In the genomic region with DNA sequence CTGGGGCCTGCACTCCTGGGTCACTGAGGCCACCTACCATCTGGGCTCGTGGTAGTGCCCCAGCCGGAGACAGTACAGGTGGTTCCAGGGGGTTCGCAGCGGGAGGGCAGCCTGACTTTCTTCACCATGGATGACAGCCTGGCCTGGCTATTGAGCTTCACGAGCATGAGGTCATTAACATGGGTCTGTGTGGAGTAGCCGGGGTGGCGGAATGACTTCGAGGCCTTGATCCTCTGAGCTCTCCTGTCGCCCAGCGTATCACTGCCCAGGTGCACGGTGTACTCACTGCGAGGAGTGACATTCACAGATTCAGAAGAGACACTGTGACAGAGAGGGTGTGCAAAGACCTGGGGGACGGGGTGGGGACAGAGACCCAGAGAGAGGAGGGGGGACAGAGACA, we compare ENCODE assay signal across 25 cellular contexts. TPM values are rescaled to one million over a fixed set of nuclear protein-coding genes. Genes with fewer than 3 reads are reported as not detected.
DNase-seq lines count a peak whose midpoint lies in the region; ATAC-seq, FAIRE-seq and TF ChIP-seq lines count a peak whose summit lies in the region.
"Had no signal": no experiment of that assay in that cellular context is flagged by ENCODE, and none has a peak within 500 bp of the region (broad histone marks: within the 10 kb centered on the region; RNA-seq: fewer than 3 reads in every experiment).

No MANE protein-coding gene starts in this region.

- TF ChIP-seq RAD21 in HepG2 (CRISPR knock-in tag; IDR thresholded peaks at IDR 0.05) = no peak

- no peak overlapping the region for H3K4me2 ChIP-seq in HepG2 (ENCODE audit: low read depth, low read length)
- H3K4me2 ChIP-seq: BLaER1 had no signal

- H3K27ac ChIP-seq in HepG2 (ENCODE audit: extremely low read length, insufficient read depth, low read length) (no peak overlapping the region), right lobe of liver (no peak overlapping the region), endodermal cell (ENCODE audit: low read depth, low read length) (no peak overlapping the region)
- H3K27ac ChIP-seq: BLaER1, GM23248 had no signal

- H3K27ac Mint-ChIP-seq in endodermal cell (no peak overlapping the region), nephron progenitor cell (no peak overlapping the region)
- H3K27ac Mint-ChIP-seq: CD14-positive monocyte; CD4-positive, alpha-beta memory T cell; IgD-negative memory B cell had no signal

- H3K4me1 ChIP-seq in HepG2 (ENCODE audit: insufficient read depth, low read length) (no peaks in the 10 kb centered on the region), right lobe of liver (no peaks in the 10 kb centered on the region), endodermal cell (ENCODE audit: control insufficient read depth, insufficient read depth, low read length) (no peaks in the 10 kb centered on the region)
- H3K4me1 ChIP-seq: BLaER1 had no signal

- DNase-seq in HepG2 (ENCODE audit: low spot score) (no peak), right lobe of liver (no peak), endodermal cell (peak; percentile 59), nephron progenitor cell (peak; percentile 20), D721Med (ENCODE audit: insufficient read length, low spot score) (no peak), Right ventricle myocardium superior (no peak), HCEC 1CT (no peak), HuH-7.5 (ENCODE audit: low spot score) (no peak)
- DNase-seq: 8988T; CD4-positive, alpha-beta memory T cell; DMS 273 treated with DMSO at 0.1 percent for 48 hours; DMS79; GDM1; GM23248; KBM-7 had no signal

- FAIRE-seq in HepG2 (lab: Jason Lieb, UNC) (no peak), D721Med (lab: Jason Lieb, UNC) (no peak)
- FAIRE-seq: GM12892, GM18507 had no signal

- POLR2A ChIA-PET in HepG2 (lab: Yijun Ruan, JAX) = no interaction called here

- H2AFZ ChIP-seq in HepG2 (ENCODE audit: low read length) = no peak overlapping the region
- H2AFZ ChIP-seq: GM23248 had no signal

- ATAC-seq in HepG2 = peak; percentile 53
- no peak for ATAC-seq in right lobe of liver
- no peak for ATAC-seq in Right ventricle myocardium superior (ENCODE audit: poor library complexity)

- intact Hi-C loops in HepG2 (cut with micrococcal nuclease; ENCODE audit: unreplicated experiment) = no loop called here
- intact Hi-C loops in right lobe of liver (cut with DNase I) = no loop called here
- intact Hi-C loops in Right ventricle myocardium superior (cut with DNase I) = no loop called here

- TF ChIP-seq POLR2A in HepG2 (IDR thresholded peaks at IDR 0.05; ENCODE audit: insufficient read depth in 1 of 2, low read depth in 2 of 2, low read length in 2 of 2) (no peak), right lobe of liver (IDR thresholded peaks at IDR 0.05) (no peak)

- H3K27me3 ChIP-seq in HepG2 (ENCODE audit: control insufficient read depth in 1 of 2, insufficient read depth in 2 of 2, low read length in 2 of 2) (no peaks in the 10 kb centered on the region; a peak in 1 of 5 replicates), right lobe of liver (no peaks in the 10 kb centered on the region), endodermal cell (ENCODE audit: control insufficient read depth, insufficient read depth, low read length, poor library complexity, severe bottlenecking) (peaks cover 10% of the 10 kb centered on the region)

- no peak for TF ChIP-seq EP300 in HepG2 (IDR thresholded peaks at IDR 0.05; ENCODE audit: low read depth in 2 of 2, low read length in 2 of 2)
- no peak for TF ChIP-seq EP300 in HepG2 (CRISPR knock-in tag; IDR thresholded peaks at IDR 0.05; ENCODE audit: borderline replicate concordance)

- no peaks in the 10 kb centered on the region for H3K4me1 Mint-ChIP-seq in endodermal cell
- H3K4me1 Mint-ChIP-seq in nephron progenitor cell = peaks cover 65% of the 10 kb centered on the region
- H3K4me1 Mint-ChIP-seq: CD14-positive monocyte had no signal

- H3K4me3 ChIP-seq in HepG2 (replicated peaks in 1 of 3; ENCODE audit: insufficient read depth in 1 of 3, low read depth in 2 of 3, low read length in 3 of 3) (no peak overlapping the region), right lobe of liver (no peak overlapping the region), endodermal cell (ENCODE audit: low read length) (no peak overlapping the region)
- H3K4me3 ChIP-seq: BLaER1, GM23248 had no signal

- whole genome bisulfite sequencing in HepG2 (ENCODE audit: low lambda C conversion rate) = 13% methylated on average over 6 of the region's 13 CpGs
- 33% methylated on average over 1 of the region's 13 CpGs for WGBS in right lobe of liver (ENCODE audit: insufficient coverage, low coverage, low lambda C conversion rate, missing lambda C conversion rate)
- 86 to 90% methylated on average over 12 to 13 of the region's 13 CpGs for WGBS in endodermal cell (ENCODE audit: insufficient coverage in 1 of 2, insufficient read length in 1 of 2), 2 experiments

- in situ Hi-C loops in HepG2 (cut with HindIII; ENCODE audit: extremely low pct_ligation_motif_present, low pct_unique_long_range_greater_than_20kb) = no loop called here

- TF ChIP-seq CTCF in HepG2 (CRISPR knock-in tag; IDR thresholded peaks at IDR 0.05) (no peak), right lobe of liver (IDR thresholded peaks at IDR 0.05) (no peak), endodermal cell (conservative IDR thresholded peaks at IDR 0.05) (no peak), nephron progenitor cell (IDR thresholded peaks at IDR 0.05) (no peak), D721Med (IDR thresholded peaks at IDR 0.05; ENCODE audit: insufficient read depth, missing control alignments) (no peak)

- no peaks in the 10 kb centered on the region for H3K36me3 Mint-ChIP-seq in endodermal cell (ENCODE audit: low read depth)
- peaks cover 4% of the 10 kb centered on the region for H3K36me3 Mint-ChIP-seq in nephron progenitor cell (ENCODE audit: low read depth)
- H3K36me3 Mint-ChIP-seq: CD14-positive monocyte; CD4-positive, alpha-beta memory T cell; IgD-negative memory B cell had no signal

- H4K20me1 ChIP-seq in HepG2 (ENCODE audit: insufficient read depth, low read length) = no peaks in the 10 kb centered on the region
- H4K20me1 ChIP-seq: BLaER1 had no signal

- H3K9me3 ChIP-seq in HepG2 (ENCODE audit: low read length) (no peaks in the 10 kb centered on the region), right lobe of liver (no peaks in the 10 kb centered on the region), endodermal cell (ENCODE audit: control insufficient read depth, low read length) (no peaks in the 10 kb centered on the region)
- H3K9me3 ChIP-seq: BLaER1 had no signal

- H3K36me3 ChIP-seq in HepG2 (replicated peaks in 1 of 2; ENCODE audit: control insufficient read depth in 1 of 2, insufficient read depth in 2 of 2, low read length in 2 of 2) (no peaks in the 10 kb centered on the region), right lobe of liver (no peaks in the 10 kb centered on the region), endodermal cell (ENCODE audit: control insufficient read depth, insufficient read depth, low read length) (no peaks in the 10 kb centered on the region)
- H3K36me3 ChIP-seq: BLaER1 had no signal

- CTCF ChIA-PET in HepG2 (lab: Yijun Ruan, JAX; ENCODE audit: low intra/inter-chr PET ratio, low total read pairs) = no interaction called here

- BruUV-seq in HepG2 (replicated peaks; lab: Mats Ljungman, UMichigan) = no TSS peak

- no peak overlapping the region for H3K9ac ChIP-seq in HepG2 (ENCODE audit: insufficient read depth, low read depth, low read length)
- H3K9ac ChIP-seq in endodermal cell (ENCODE audit: extremely low read depth, low read length, poor library complexity, severe bottlenecking) = no peak overlapping the region
- H3K9ac ChIP-seq: BLaER1, GM23248 had no signal

- no peaks in the 10 kb centered on the region for H3K79me2 ChIP-seq in HepG2 (ENCODE audit: insufficient read depth, low read length)

- H3K27me3 Mint-ChIP-seq in endodermal cell (ENCODE audit: insufficient read depth) (peaks cover 52% of the 10 kb centered on the region), nephron progenitor cell (ENCODE audit: low read depth, poor library complexity) (peaks cover 49% of the 10 kb centered on the region)

- H3K9me3 Mint-ChIP-seq in endodermal cell = peaks cover 3% of the 10 kb centered on the region
- H3K9me3 Mint-ChIP-seq in nephron progenitor cell = peaks cover 8% of the 10 kb centered on the region

- H3K4me3 Mint-ChIP-seq in endodermal cell = no peak overlapping the region
- H3K4me3 Mint-ChIP-seq in nephron progenitor cell = no peak overlapping the region
- H3K4me3 Mint-ChIP-seq: CD14-positive monocyte, IgD-negative memory B cell had no signal

RNA-seq across cellular contexts. Expression of gene KLK7, which starts 3.5 kb away (rescaled TPM):
- not detected in 2 replicates for total RNA-seq in HepG2 (2016; rRNA removed; fragmentation: Illumina TruSeq; extraction: Trizol)
- not detected in 2 replicates for total RNA-seq in HepG2 (2016; cell fraction: cytosol; rRNA removed; fragmentation: Illumina TruSeq; extraction: Trizol; ENCODE audit: low read depth)
- not detected in 2 replicates for total RNA-seq in HepG2 (2016; cell fraction: insoluble cytoplasmic fraction; rRNA removed; fragmentation: Illumina TruSeq; extraction: Trizol)
- not detected in 2 replicates for total RNA-seq in HepG2 (2016; cell fraction: membrane; rRNA removed; fragmentation: Illumina TruSeq; extraction: Trizol)
- total RNA-seq in HepG2 (2016; cell fraction: nucleus; rRNA removed; fragmentation: Illumina TruSeq; extraction: Trizol) = not detected in 2 replicates
- not detected in 2 replicates for polyA plus RNA-seq in HepG2 (2011; rRNA removed)
- not detected in 2 replicates for polyA plus RNA-seq in HepG2 (2011; cell fraction: cytosol; rRNA removed)
- not detected in 2 replicates for polyA plus RNA-seq in HepG2 (2011; cell fraction: nucleus; rRNA removed)
- polyA plus RNA-seq in HepG2 (2012) = not detected in 2 replicates
- polyA plus RNA-seq in HepG2 (2016; cell fraction: cytosol; fragmentation: Illumina TruSeq; extraction: Trizol; ENCODE audit: low read depth) = not detected in 2 replicates
- not detected in 2 replicates for polyA plus RNA-seq in HepG2 (2016; cell fraction: insoluble cytoplasmic fraction; fragmentation: Illumina TruSeq; extraction: Trizol; ENCODE audit: low read depth)
- not detected in 2 replicates for polyA plus RNA-seq in HepG2 (2016; cell fraction: membrane; fragmentation: Illumina TruSeq; extraction: Trizol; ENCODE audit: low read depth)
- not detected in 2 replicates for polyA plus RNA-seq in HepG2 (2016; cell fraction: nucleus; fragmentation: Illumina TruSeq; extraction: Trizol; ENCODE audit: insufficient read depth, low read depth)
- polyA minus RNA-seq in HepG2 (2011; rRNA and poly(A)+ RNA removed; ENCODE audit: low replicate concordance) = 0.28 TPM in 1 of 2 replicates, not detected in the other
- not detected in 2 replicates for polyA minus RNA-seq in HepG2 (2011; cell fraction: cytosol; rRNA and poly(A)+ RNA removed)
- polyA minus RNA-seq in HepG2 (2011; cell fraction: nucleus; rRNA and poly(A)+ RNA removed) = not detected in 2 replicates
- total RNA-seq in right lobe of liver = not detected
- total RNA-seq in endodermal cell = not detected
- polyA plus RNA-seq in endodermal cell (2013, experiment 1 of 2) = not detected
- not detected for polyA plus RNA-seq in endodermal cell (2013, experiment 2 of 2)
- not detected for total RNA-seq in Right ventricle myocardium superior
- total RNA-seq: A673; CD4-positive, alpha-beta memory T cell; Daoy; GM23248; HT1080 had no signal
- polyA plus RNA-seq: AG04450; CD14-positive monocyte; CD4-positive, alpha-beta memory T cell; GM23248; IgD-negative memory B cell had no signal

RNA-seq across cellular contexts. Expression of gene KLK6, which starts 10.8 kb away (rescaled TPM):
- total RNA-seq in HepG2 (2016; rRNA removed; fragmentation: Illumina TruSeq; extraction: Trizol) (0.15 TPM in 1 of 2 replicates, not detected in the other), right lobe of liver (not detected), endodermal cell (under 1 TPM; 0.86 to 0.93 TPM), Right ventricle myocardium superior (not detected)
- total RNA-seq in HepG2 (2016; cell fraction: cytosol; rRNA removed; fragmentation: Illumina TruSeq; extraction: Trizol; ENCODE audit: low read depth) = not detected in 2 replicates
- 0.13 TPM in 1 of 2 replicates, not detected in the other for total RNA-seq in HepG2 (2016; cell fraction: insoluble cytoplasmic fraction; rRNA removed; fragmentation: Illumina TruSeq; extraction: Trizol)
- 0.14 TPM in 1 of 2 replicates, not detected in the other for total RNA-seq in HepG2 (2016; cell fraction: membrane; rRNA removed; fragmentation: Illumina TruSeq; extraction: Trizol)
- total RNA-seq in HepG2 (2016; cell fraction: nucleus; rRNA removed; fragmentation: Illumina TruSeq; extraction: Trizol) = not detected in 2 replicates
- polyA plus RNA-seq in HepG2 (2011; rRNA removed) = 1.6 and 1.8 TPM in 2 replicates
- polyA plus RNA-seq in HepG2 (2011; cell fraction: cytosol; rRNA removed) = 1.3 and 1.4 TPM in 2 replicates
- polyA plus RNA-seq in HepG2 (2011; cell fraction: nucleus; rRNA removed) = 0.21 and 0.57 TPM in 2 replicates
- 0.13 and 0.44 TPM in 2 replicates for polyA plus RNA-seq in HepG2 (2012)
- polyA plus RNA-seq in HepG2 (2016; cell fraction: cytosol; fragmentation: Illumina TruSeq; extraction: Trizol; ENCODE audit: low read depth) = 0.14 TPM in 1 of 2 replicates, not detected in the other
- polyA plus RNA-seq in HepG2 (2016; cell fraction: insoluble cytoplasmic fraction; fragmentation: Illumina TruSeq; extraction: Trizol; ENCODE audit: low read depth) = 0.39 TPM in 1 of 2 replicates, not detected in the other
- 0.16 TPM in 1 of 2 replicates, not detected in the other for polyA plus RNA-seq in HepG2 (2016; cell fraction: membrane; fragmentation: Illumina TruSeq; extraction: Trizol; ENCODE audit: low read depth)
- polyA plus RNA-seq in HepG2 (2016; cell fraction: nucleus; fragmentation: Illumina TruSeq; extraction: Trizol; ENCODE audit: insufficient read depth, low read depth) = 0.36 and 0.41 TPM in 2 replicates
- 1.2 TPM in 1 of 2 replicates, not detected in the other for polyA minus RNA-seq in HepG2 (2011; rRNA and poly(A)+ RNA removed; ENCODE audit: low replicate concordance)
- polyA minus RNA-seq in HepG2 (2011; cell fraction: cytosol; rRNA and poly(A)+ RNA removed) = 0.69 TPM in 1 of 2 replicates, not detected in the other
- polyA minus RNA-seq in HepG2 (2011; cell fraction: nucleus; rRNA and poly(A)+ RNA removed) = not detected in 2 replicates
- polyA plus RNA-seq in endodermal cell (2013, experiment 1 of 2) = 1.0 TPM
- 1.1 TPM for polyA plus RNA-seq in endodermal cell (2013, experiment 2 of 2)
- total RNA-seq: A673; CD4-positive, alpha-beta memory T cell; Daoy; GM23248; HT1080 had no signal
- polyA plus RNA-seq: AG04450; CD14-positive monocyte; CD4-positive, alpha-beta memory T cell; GM23248; IgD-negative memory B cell had no signal

RNA-seq across cellular contexts. Expression of gene KLK8, which starts 21.2 kb away (rescaled TPM):
- total RNA-seq in HepG2 (2016; rRNA removed; fragmentation: Illumina TruSeq; extraction: Trizol) (not detected in 2 replicates), right lobe of liver (not detected), endodermal cell (1 to 10 TPM in 1 of 2 donors, not detected in 1; 1.1 TPM), Right ventricle myocardium superior (not detected)
- total RNA-seq in HepG2 (2016; cell fraction: cytosol; rRNA removed; fragmentation: Illumina TruSeq; extraction: Trizol; ENCODE audit: low read depth) = not detected in 2 replicates
- total RNA-seq in HepG2 (2016; cell fraction: insoluble cytoplasmic fraction; rRNA removed; fragmentation: Illumina TruSeq; extraction: Trizol) = not detected in 2 replicates
- total RNA-seq in HepG2 (2016; cell fraction: membrane; rRNA removed; fragmentation: Illumina TruSeq; extraction: Trizol) = not detected in 2 replicates
- not detected in 2 replicates for total RNA-seq in HepG2 (2016; cell fraction: nucleus; rRNA removed; fragmentation: Illumina TruSeq; extraction: Trizol)
- polyA plus RNA-seq in HepG2 (2011; rRNA removed) = not detected in 2 replicates
- polyA plus RNA-seq in HepG2 (2011; cell fraction: cytosol; rRNA removed) = not detected in 2 replicates
- not detected in 2 replicates for polyA plus RNA-seq in HepG2 (2011; cell fraction: nucleus; rRNA removed)
- not detected in 2 replicates for polyA plus RNA-seq in HepG2 (2012)
- polyA plus RNA-seq in HepG2 (2016; cell fraction: cytosol; fragmentation: Illumina TruSeq; extraction: Trizol; ENCODE audit: low read depth) = not detected in 2 replicates
- not detected in 2 replicates for polyA plus RNA-seq in HepG2 (2016; cell fraction: insoluble cytoplasmic fraction; fragmentation: Illumina TruSeq; extraction: Trizol; ENCODE audit: low read depth)
- not detected in 2 replicates for polyA plus RNA-seq in HepG2 (2016; cell fraction: membrane; fragmentation: Illumina TruSeq; extraction: Trizol; ENCODE audit: low read depth)
- polyA plus RNA-seq in HepG2 (2016; cell fraction: nucleus; fragmentation: Illumina TruSeq; extraction: Trizol; ENCODE audit: insufficient read depth, low read depth) = not detected in 2 replicates
- polyA minus RNA-seq in HepG2 (2011; rRNA and poly(A)+ RNA removed; ENCODE audit: low replicate concordance) = not detected in 2 replicates
- not detected in 2 replicates for polyA minus RNA-seq in HepG2 (2011; cell fraction: cytosol; rRNA and poly(A)+ RNA removed)
- polyA minus RNA-seq in HepG2 (2011; cell fraction: nucleus; rRNA and poly(A)+ RNA removed) = not detected in 2 replicates
- 0.64 TPM for polyA plus RNA-seq in endodermal cell (2013, experiment 1 of 2)
- polyA plus RNA-seq in endodermal cell (2013, experiment 2 of 2) = 1.0 TPM
- total RNA-seq: A673; CD4-positive, alpha-beta memory T cell; Daoy; GM23248; HT1080 had no signal
- polyA plus RNA-seq: AG04450; CD14-positive monocyte; CD4-positive, alpha-beta memory T cell; GM23248; IgD-negative memory B cell had no signal

RNA-seq across cellular contexts. Expression of gene KLK5, which starts 27.4 kb away (rescaled TPM):
- total RNA-seq in HepG2 (2016; rRNA removed; fragmentation: Illumina TruSeq; extraction: Trizol) (not detected in 2 replicates), right lobe of liver (not detected), endodermal cell (not detected), Right ventricle myocardium superior (not detected)
- total RNA-seq in HepG2 (2016; cell fraction: cytosol; rRNA removed; fragmentation: Illumina TruSeq; extraction: Trizol; ENCODE audit: low read depth) = not detected in 2 replicates
- not detected in 2 replicates for total RNA-seq in HepG2 (2016; cell fraction: insoluble cytoplasmic fraction; rRNA removed; fragmentation: Illumina TruSeq; extraction: Trizol)
- not detected in 2 replicates for total RNA-seq in HepG2 (2016; cell fraction: membrane; rRNA removed; fragmentation: Illumina TruSeq; extraction: Trizol)
- not detected in 2 replicates for total RNA-seq in HepG2 (2016; cell fraction: nucleus; rRNA removed; fragmentation: Illumina TruSeq; extraction: Trizol)
- polyA plus RNA-seq in HepG2 (2011; rRNA removed) = not detected in 2 replicates
- not detected in 2 replicates for polyA plus RNA-seq in HepG2 (2011; cell fraction: cytosol; rRNA removed)
- polyA plus RNA-seq in HepG2 (2011; cell fraction: nucleus; rRNA removed) = not detected in 2 replicates
- polyA plus RNA-seq in HepG2 (2012) = not detected in 2 replicates
- not detected in 2 replicates for polyA plus RNA-seq in HepG2 (2016; cell fraction: cytosol; fragmentation: Illumina TruSeq; extraction: Trizol; ENCODE audit: low read depth)
- not detected in 2 replicates for polyA plus RNA-seq in HepG2 (2016; cell fraction: insoluble cytoplasmic fraction; fragmentation: Illumina TruSeq; extraction: Trizol; ENCODE audit: low read depth)
- not detected in 2 replicates for polyA plus RNA-seq in HepG2 (2016; cell fraction: membrane; fragmentation: Illumina TruSeq; extraction: Trizol; ENCODE audit: low read depth)
- not detected in 2 replicates for polyA plus RNA-seq in HepG2 (2016; cell fraction: nucleus; fragmentation: Illumina TruSeq; extraction: Trizol; ENCODE audit: insufficient read depth, low read depth)
- 0.23 TPM in 1 of 2 replicates, not detected in the other for polyA minus RNA-seq in HepG2 (2011; rRNA and poly(A)+ RNA removed; ENCODE audit: low replicate concordance)
- not detected in 2 replicates for polyA minus RNA-seq in HepG2 (2011; cell fraction: cytosol; rRNA and poly(A)+ RNA removed)
- not detected in 2 replicates for polyA minus RNA-seq in HepG2 (2011; cell fraction: nucleus; rRNA and poly(A)+ RNA removed)
- polyA plus RNA-seq in endodermal cell (2013, experiment 1 of 2) = not detected
- not detected for polyA plus RNA-seq in endodermal cell (2013, experiment 2 of 2)
- total RNA-seq: A673; CD4-positive, alpha-beta memory T cell; Daoy; GM23248; H7; HT1080 had no signal
- polyA plus RNA-seq: AG04450; CD14-positive monocyte; CD4-positive, alpha-beta memory T cell; GM23248; IgD-negative memory B cell had no signal

RNA-seq across cellular contexts. Expression of gene KLK10, which starts 39.3 kb away (rescaled TPM):
- total RNA-seq in HepG2 (2016; rRNA removed; fragmentation: Illumina TruSeq; extraction: Trizol) (not detected in 2 replicates), right lobe of liver (under 1 TPM in 2 of 6 experiments, not detected in 4; 0.13 to 0.43 TPM), endodermal cell (under 1 TPM; 0.46 to 0.91 TPM), Right ventricle myocardium superior (not detected)
- total RNA-seq in HepG2 (2016; cell fraction: cytosol; rRNA removed; fragmentation: Illumina TruSeq; extraction: Trizol; ENCODE audit: low read depth) = not detected in 2 replicates
- not detected in 2 replicates for total RNA-seq in HepG2 (2016; cell fraction: insoluble cytoplasmic fraction; rRNA removed; fragmentation: Illumina TruSeq; extraction: Trizol)
- total RNA-seq in HepG2 (2016; cell fraction: membrane; rRNA removed; fragmentation: Illumina TruSeq; extraction: Trizol) = not detected in 2 replicates
- total RNA-seq in HepG2 (2016; cell fraction: nucleus; rRNA removed; fragmentation: Illumina TruSeq; extraction: Trizol) = not detected in 2 replicates
- not detected in 2 replicates for polyA plus RNA-seq in HepG2 (2011; rRNA removed)
- polyA plus RNA-seq in HepG2 (2011; cell fraction: cytosol; rRNA removed) = not detected in 2 replicates
- not detected in 2 replicates for polyA plus RNA-seq in HepG2 (2011; cell fraction: nucleus; rRNA removed)
- not detected in 2 replicates for polyA plus RNA-seq in HepG2 (2012)
- not detected in 2 replicates for polyA plus RNA-seq in HepG2 (2016; cell fraction: cytosol; fragmentation: Illumina TruSeq; extraction: Trizol; ENCODE audit: low read depth)
- polyA plus RNA-seq in HepG2 (2016; cell fraction: insoluble cytoplasmic fraction; fragmentation: Illumina TruSeq; extraction: Trizol; ENCODE audit: low read depth) = not detected in 2 replicates
- polyA plus RNA-seq in HepG2 (2016; cell fraction: membrane; fragmentation: Illumina TruSeq; extraction: Trizol; ENCODE audit: low read depth) = not detected in 2 replicates
- not detected in 2 replicates for polyA plus RNA-seq in HepG2 (2016; cell fraction: nucleus; fragmentation: Illumina TruSeq; extraction: Trizol; ENCODE audit: insufficient read depth, low read depth)
- not detected in 2 replicates for polyA minus RNA-seq in HepG2 (2011; rRNA and poly(A)+ RNA removed; ENCODE audit: low replicate concordance)
- not detected in 2 replicates for polyA minus RNA-seq in HepG2 (2011; cell fraction: cytosol; rRNA and poly(A)+ RNA removed)
- not detected in 2 replicates for polyA minus RNA-seq in HepG2 (2011; cell fraction: nucleus; rRNA and poly(A)+ RNA removed)
- 0.50 TPM for polyA plus RNA-seq in endodermal cell (2013, experiment 1 of 2)
- polyA plus RNA-seq in endodermal cell (2013, experiment 2 of 2) = 0.21 TPM
- total RNA-seq: A673; CD4-positive, alpha-beta memory T cell; Daoy; GM23248; HT1080 had no signal
- polyA plus RNA-seq: AG04450; CD14-positive monocyte; CD4-positive, alpha-beta memory T cell; GM23248; IgD-negative memory B cell had no signal

Comparison
In these comparisons a context has a peak if more than half of its experiments do, and no peak if none do; other contexts are left out.
1. DNase-seq: peak in endodermal cell (single experiment) and nephron progenitor cell (single experiment); none in HepG2 (single experiment), right lobe of liver (0 of 3), D721Med (single experiment), Right ventricle myocardium superior (single experiment), HCEC 1CT (single experiment) and HuH-7.5 (single experiment).